Comparison of ENCODE assay signal across 8 cellular contexts in genomic region chr17:28948342-28948741, GRCh38. TPM values are rescaled to one million over a fixed set of nuclear protein-coding genes. Genes with fewer than 3 reads are reported as not detected.
A peak's percentile ranks its signal among the peaks of the same experiment; 100 is the strongest.
DNase-seq lines count a peak whose midpoint lies in the region; ATAC-seq and TF ChIP-seq lines count a peak whose summit lies in the region.

No MANE protein-coding gene starts in this region.

- H3K27ac ChIP-seq in right cardiac atrium (ENCODE audit: low read length) (no peak overlapping the region), skin epidermis (peak overlapping the region in 19 of 21 experiments; percentile 80 to 99 (median 96))

- H3K27me3 ChIP-seq in H7 (ENCODE audit: control insufficient read depth, insufficient read depth, low read length) (no peaks in the 10 kb centered on the region), right cardiac atrium (ENCODE audit: control insufficient read depth, insufficient read depth) (no peaks in the 10 kb centered on the region)

- peaks cover 2% of the 10 kb centered on the region for H3K4me1 ChIP-seq in right cardiac atrium (ENCODE audit: control insufficient read depth, insufficient read depth, low read length)

- 20% methylated on average over 4 of the region's 4 CpGs for WGBS in right cardiac atrium

- ATAC-seq in right cardiac atrium (no peak), HG02973 (IDR thresholded peaks at IDR 0.05; ENCODE audit: unreplicated experiment) (no peak), GM21723 (IDR thresholded peaks at IDR 0.05; ENCODE audit: unreplicated experiment) (no peak)

- DNase-seq in H7, result no peak
- no peak for DNase-seq in right cardiac atrium
- DNase-seq in ureter (ENCODE audit: low spot score), result no peak
- no peak for DNase-seq in NCI-H1092 (lab: John Stamatoyannopoulos, UW)

- intact Hi-C loops in right cardiac atrium (cut with DNase I), result loop anchor here in 1 of 4 donors (5.0 kb wide), 1 partner anchor 46 kb away; the partner anchor contains the start of gene DHRS13

- peak overlapping the region; percentile 97 for H3K4me3 ChIP-seq in H7 (ENCODE audit: insufficient read depth, low read depth, low read length)
- H3K4me3 ChIP-seq in WI38 (ENCODE audit: low read depth, low read length), result peak overlapping the region; percentile 83
- peak overlapping the region; percentile 92 for H3K4me3 ChIP-seq in right cardiac atrium (ENCODE audit: low read length)
- peak overlapping the region; percentile 61 to 98 (median 92) for H3K4me3 ChIP-seq in skin epidermis

- H3K36me3 ChIP-seq in H7 (replicated peaks; ENCODE audit: control insufficient read depth, insufficient read depth, low read length), result peaks cover 3% of the 10 kb centered on the region

- TF ChIP-seq CTCF in WI38 (IDR thresholded peaks at IDR 0.05; ENCODE audit: low read depth, low read length), result no peak

- no peaks in the 10 kb centered on the region for H3K9me3 ChIP-seq in right cardiac atrium (ENCODE audit: control insufficient read depth, low read length)

RNA-seq across cellular contexts. Expression of gene PHF12, which starts 3.0 kb away (rescaled TPM):
- 53.2 and 56.6 TPM in 2 replicates for total RNA-seq in H7 (2014; rRNA removed; shearing (Covaris generic))
- total RNA-seq in right cardiac atrium (10 to 100 TPM; 20.8 to 25.4 (median 24.2) TPM), ureter (69.4 TPM)
- polyA plus RNA-seq in right cardiac atrium, result 10.8 TPM

RNA-seq across cellular contexts. Expression of gene DHRS13, which starts 45.5 kb away (rescaled TPM):
- 11.9 and 17.0 TPM in 2 replicates for total RNA-seq in H7 (2014; rRNA removed; shearing (Covaris generic))
- 1 to 10 TPM; 2.1 to 3.3 (median 2.5) TPM for total RNA-seq in right cardiac atrium
- 2.3 TPM for polyA plus RNA-seq in right cardiac atrium
- 27.3 TPM for total RNA-seq in ureter

RNA-seq across cellular contexts. Expression of gene FLOT2, which starts 50.8 kb away (rescaled TPM):
- 76.9 and 84.7 TPM in 2 replicates for total RNA-seq in H7 (2014; rRNA removed; shearing (Covaris generic))
- total RNA-seq in right cardiac atrium (10 to 100 TPM; 70.5 to 89.4 (median 79.4) TPM), ureter (255 TPM)
- polyA plus RNA-seq in right cardiac atrium, result 45.1 TPM

RNA-seq across cellular contexts. Expression of gene SEZ6, which starts 57.5 kb away (rescaled TPM):
- 0.37 and 0.83 TPM in 2 replicates for total RNA-seq in H7 (2014; rRNA removed; shearing (Covaris generic))
- total RNA-seq in right cardiac atrium, result not detected
- polyA plus RNA-seq in right cardiac atrium, result not detected
- total RNA-seq in ureter, result not detected
